Comparison of ENCODE assay signal across 8 cellular contexts in the genomic region with DNA sequence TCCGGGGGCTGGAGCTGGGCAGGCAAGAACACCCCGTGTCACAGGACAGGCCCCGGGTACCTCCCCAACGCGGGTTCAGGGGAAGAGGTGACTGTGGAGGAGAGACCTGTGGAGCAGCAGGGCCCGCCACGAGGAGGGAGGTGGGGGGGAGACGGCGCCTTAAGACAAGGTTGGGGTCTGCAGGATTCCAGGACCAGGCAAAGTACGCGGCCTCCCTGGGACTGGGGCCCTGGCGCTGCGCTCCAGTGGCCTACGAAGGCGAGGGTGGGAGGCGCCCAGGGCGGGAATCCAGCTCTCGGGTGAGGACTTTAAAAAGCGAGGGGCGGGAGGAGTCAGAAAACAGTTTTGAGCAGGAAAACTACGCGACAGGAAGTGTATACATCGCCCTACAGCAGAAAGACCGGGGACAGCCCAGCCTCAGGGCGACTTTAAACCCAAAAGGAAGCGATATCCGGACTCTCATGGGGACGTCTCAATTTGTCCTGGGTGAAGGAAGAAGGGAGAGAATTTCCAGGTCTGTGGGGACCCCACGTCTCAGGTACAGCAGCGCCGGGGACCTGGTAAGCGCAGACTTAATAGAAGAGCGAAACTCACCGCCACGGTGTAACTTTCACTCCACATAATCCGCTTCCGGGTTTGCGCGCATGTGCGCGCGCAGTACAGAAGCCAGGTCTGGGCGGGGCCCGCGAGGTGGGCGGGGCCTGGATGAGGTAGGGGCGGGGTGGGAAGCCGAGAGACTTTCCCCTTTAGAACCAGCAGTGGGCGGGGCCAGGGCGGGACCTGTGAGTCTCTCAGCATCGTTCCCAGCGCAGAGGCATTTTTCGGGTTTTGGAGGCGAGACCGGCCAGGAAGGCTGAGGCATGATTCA. TPM values are rescaled to one million over a fixed set of nuclear protein-coding genes. Genes with fewer than 3 reads are reported as not detected.
DNase-seq lines count a peak whose midpoint lies in the region; ATAC-seq and TF ChIP-seq lines count a peak whose summit lies in the region.

A gene (minus strand): TSS at position 638 of the 868 bp plus-strand sequence.

- H3K27ac ChIP-seq in foreskin keratinocyte: peak within 1 kb of the TSS; percentile 99
- H3K27ac ChIP-seq in neural progenitor cell: no peak within 1 kb of the TSS
- peak within 1 kb of the TSS; percentile 78 for H3K27ac ChIP-seq in stomach smooth muscle (ENCODE audit: low read length)

- H3F3A ChIP-seq in neural progenitor cell (ENCODE audit: low read depth): peaks cover 24% of the 10 kb centered on the region

- no peaks in the 10 kb centered on the region for H3K79me2 ChIP-seq in neural progenitor cell (ENCODE audit: low read depth)

- H3K4me3 ChIP-seq in neural progenitor cell (peak within 1 kb of the TSS; percentile 86), stomach smooth muscle (ENCODE audit: low read length in 2 of 2) (peak within 1 kb of the TSS; percentile 90 to 97)

- H2AFZ ChIP-seq in neural progenitor cell (replicated peaks): peak within 1 kb of the TSS; percentile 93

- peak within 1 kb of the TSS; percentile 87 for H3K4me2 ChIP-seq in neural progenitor cell

- peaks cover 19% of the 10 kb centered on the region for H3K36me3 Mint-ChIP-seq in neural progenitor cell

- H3K27me3 Mint-ChIP-seq in neural progenitor cell (ENCODE audit: insufficient read depth, low read depth): peaks cover 2% of the 10 kb centered on the region

- peak within 1 kb of the TSS; percentile 42 for H3K27ac Mint-ChIP-seq in neural progenitor cell

- peak within 1 kb of the TSS; percentile 97 for H3K4me3 Mint-ChIP-seq in neural progenitor cell

- H3K9ac ChIP-seq in neural progenitor cell (peak within 1 kb of the TSS; percentile 44), stomach smooth muscle (ENCODE audit: low read length in 2 of 2) (peak within 1 kb of the TSS; percentile 89 to 96)

- H3K4me1 Mint-ChIP-seq in neural progenitor cell: peaks cover 8% of the 10 kb centered on the region

- no peaks in the 10 kb centered on the region for H3K27me3 ChIP-seq in foreskin keratinocyte
- H3K27me3 ChIP-seq in neural progenitor cell: no peaks in the 10 kb centered on the region
- H3K27me3 ChIP-seq in stomach smooth muscle (ENCODE audit: control insufficient read depth in 1 of 2, insufficient read depth in 2 of 2, low read length in 2 of 2): no peaks in the 10 kb centered on the region

- DNase-seq in DMS153 treated with DMSO at 0.1 percent for 48 hours (lab: John Stamatoyannopoulos, UW; ENCODE audit: unreplicated experiment) (peak; percentile 76), Kasumi-1 (lab: John Stamatoyannopoulos, UW) (peak; percentile 70 to 83), SHP77 (lab: John Stamatoyannopoulos, UW) (peak; percentile 62 to 76), activated gamma-delta T cell treated with Interleukin-2 at 50 U/mL for 16 hours (peak; percentile 90), foreskin keratinocyte (peak; percentile 72 to 87), neural progenitor cell (ENCODE audit: low spot score) (peak; percentile 100)

- H3K4me1 ChIP-seq in foreskin keratinocyte: no peaks in the 10 kb centered on the region
- H3K4me1 ChIP-seq in neural progenitor cell: peaks cover 9% of the 10 kb centered on the region
- H3K4me1 ChIP-seq in stomach smooth muscle (ENCODE audit: control insufficient read depth, insufficient read depth, low read length): peaks cover 7% of the 10 kb centered on the region

- H3K9me3 ChIP-seq in neural progenitor cell (ENCODE audit: low read depth): no peaks in the 10 kb centered on the region
- no peaks in the 10 kb centered on the region for H3K9me3 ChIP-seq in stomach smooth muscle (ENCODE audit: control insufficient read depth in 2 of 2, low read length in 2 of 2)

- peaks cover 16% of the 10 kb centered on the region for H3K9me3 Mint-ChIP-seq in neural progenitor cell

- H3K36me3 ChIP-seq in neural progenitor cell: no peaks in the 10 kb centered on the region
- H3K36me3 ChIP-seq in stomach smooth muscle (ENCODE audit: control insufficient read depth in 2 of 2, insufficient read depth in 2 of 2, low read length in 2 of 2): peaks cover 0 to 2% of the 10 kb centered on the region in 2 donors

- no peak for TF ChIP-seq CTCF in foreskin keratinocyte (conservative IDR thresholded peaks at IDR 0.05)
- no peak for TF ChIP-seq CTCF in neural progenitor cell (IDR thresholded peaks at IDR 0.05)

- ATAC-seq in GM21786 (IDR thresholded peaks at IDR 0.05; ENCODE audit: unreplicated experiment) (peak; percentile 91), foreskin keratinocyte (peak; percentile 88)

- H4K20me1 ChIP-seq in neural progenitor cell (ENCODE audit: low read depth): peaks cover 2% of the 10 kb centered on the region

RNA-seq across cellular contexts. Expression of the gene that starts here (rescaled TPM):
- 24.7 and 24.8 TPM in 2 replicates for total RNA-seq in foreskin keratinocyte
- polyA plus RNA-seq in foreskin keratinocyte: 6.2 and 6.3 TPM in 2 replicates
- 63.8 and 76.2 TPM in 2 replicates for total RNA-seq in neural progenitor cell (ENCODE audit: low replicate concordance)
